Comparison of ENCODE assay signal across 9 cellular contexts in genomic region chr1:236394016-236394481, GRCh38. TPM values are rescaled to one million over a fixed set of nuclear protein-coding genes. Genes with fewer than 3 reads are reported as not detected.
DNase-seq lines count a peak whose midpoint lies in the region; TF ChIP-seq lines count a peak whose summit lies in the region.
"Had no signal": no experiment of that assay in that cellular context is flagged by ENCODE, and none has a peak within 500 bp of the region (broad histone marks: within the 10 kb centered on the region; RNA-seq: fewer than 3 reads in every experiment).

TSS of gene EDARADD (plus strand) at chr1:236394286. CDS start at chr1:236394445, 159 bp downstream.

- no peaks in the 10 kb centered on the region for H3K9me3 ChIP-seq in SJCRH30 (replicated peaks)
- no peaks in the 10 kb centered on the region for H3K9me3 ChIP-seq in prostate gland

- TF ChIP-seq CTCF in GM06990 (IDR thresholded peaks at IDR 0.05; ENCODE audit: insufficient read depth, low read length, poor library complexity, severe bottlenecking) (no peak), prostate gland (IDR thresholded peaks at IDR 0.05) (no peak)

- peak within 1 kb of the TSS; percentile 64 for H3K4me3 ChIP-seq in GM06990 (replicated peaks; ENCODE audit: low read depth, low read length)
- peak within 1 kb of the TSS; percentile 67 for H3K4me3 ChIP-seq in SJCRH30
- peak within 1 kb of the TSS; percentile 57 to 61 for H3K4me3 ChIP-seq in prostate gland

- H3K27ac ChIP-seq in SJCRH30 (no peak within 1 kb of the TSS; the same call in 1 of the 2 replicates), epithelial cell of prostate (peak within 1 kb of the TSS; percentile 26), prostate gland (peak within 1 kb of the TSS; percentile 70)

- no peaks in the 10 kb centered on the region for H3K27me3 ChIP-seq in GM06990 (replicated peaks; ENCODE audit: control insufficient read depth, insufficient read depth, low read length)
- no peaks in the 10 kb centered on the region for H3K27me3 ChIP-seq in SJCRH30
- no peaks in the 10 kb centered on the region for H3K27me3 ChIP-seq in prostate gland (replicated peaks; ENCODE audit: insufficient read depth)

- H3K4me1 ChIP-seq in SJCRH30: no peaks in the 10 kb centered on the region
- no peaks in the 10 kb centered on the region for H3K4me1 ChIP-seq in prostate gland (replicated peaks)

- no peak for TF ChIP-seq POLR2A in prostate gland (IDR thresholded peaks at IDR 0.05)

- 74% methylated on average over 7 of the region's 7 CpGs for WGBS in prostate gland

- DNase-seq in GM06990 (ENCODE audit: extremely low read depth, insufficient read length) (no peak), SJCRH30 (peak in 1 of 2 experiments; percentile 26), epithelial cell of prostate (ENCODE audit: low read depth, low spot score) (no peak), prostate gland (ENCODE audit: low spot score) (no peak), cortex of kidney (lab: John Stamatoyannopoulos, UW) (no peak), NCI-H187 (lab: John Stamatoyannopoulos, UW) (no peak), dermis blood vessel endothelial cell (no peak), NCI-H1092 treated with DMSO at 0.1 percent for 48 hours (lab: John Stamatoyannopoulos, UW) (no peak)
- DNase-seq: NCI-H2081 treated with DMSO at 0.1 percent for 48 hours had no signal

- intact Hi-C loops in prostate gland (cut with DNase I): no loop called here

- no peaks in the 10 kb centered on the region for H3K36me3 ChIP-seq in GM06990 (ENCODE audit: control insufficient read depth, insufficient read depth, low read length)
- no peaks in the 10 kb centered on the region for H3K36me3 ChIP-seq in SJCRH30
- no peaks in the 10 kb centered on the region for H3K36me3 ChIP-seq in prostate gland

RNA-seq across cellular contexts. Expression of gene EDARADD, which starts in this region (rescaled TPM):
- total RNA-seq in SJCRH30 (2014; rRNA removed; shearing (Covaris generic)): 3.8 and 4.3 TPM in 2 replicates
- total RNA-seq in prostate gland (10 to 100 TPM in 1 of 2 donors, 1 to 10 TPM in 1; 4.9 to 12.8 TPM), dermis blood vessel endothelial cell (not detected in 2 replicates)
